Comparison of ENCODE assay signal across 9 cellular contexts in the genomic region with DNA sequence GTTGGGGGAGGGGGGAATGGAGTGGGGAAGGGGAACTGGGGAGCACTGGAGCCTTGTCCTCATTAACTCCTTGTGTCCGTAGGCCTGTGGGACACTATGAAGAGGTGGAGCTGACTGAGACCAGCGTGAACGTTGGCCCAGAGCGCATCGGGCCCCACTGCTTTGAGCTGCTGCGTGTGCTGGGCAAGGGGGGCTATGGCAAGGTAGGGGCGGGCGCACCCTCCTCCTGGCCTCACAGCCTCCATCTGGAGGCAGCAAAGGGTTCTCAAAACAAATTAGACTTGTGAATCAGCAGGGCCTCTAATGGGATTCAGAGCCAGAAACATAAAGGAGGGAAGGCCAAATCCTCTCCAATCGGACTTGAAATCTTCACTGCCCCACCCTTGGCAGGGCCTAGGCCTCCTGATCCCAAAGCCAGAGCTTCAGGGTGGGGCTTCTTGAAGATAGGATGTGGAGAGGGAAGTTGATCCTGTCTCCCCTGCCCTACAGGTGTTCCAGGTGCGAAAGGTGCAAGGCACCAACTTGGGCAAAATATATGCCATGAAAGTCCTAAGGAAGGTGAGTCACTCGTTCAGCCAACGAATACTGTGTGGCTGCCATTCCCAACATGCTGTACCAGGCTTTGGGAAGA. TPM values are rescaled to one million over a fixed set of nuclear protein-coding genes. Genes with fewer than 3 reads are reported as not detected.
DNase-seq lines count a peak whose midpoint lies in the region; ATAC-seq and TF ChIP-seq lines count a peak whose summit lies in the region.
"Had no signal": no experiment of that assay in that cellular context is flagged by ENCODE, and none has a peak within 500 bp of the region (broad histone marks: within the 10 kb centered on the region; RNA-seq: fewer than 3 reads in every experiment).

No MANE protein-coding gene starts in this region.

- H3K27me3 Mint-ChIP-seq in activated naive CD4-positive, alpha-beta T cell treated with anti-CD3 and anti-CD28 coated beads, Interleukin-2, amount 10 ng/mL, durations not matched to agents 7 days and 5 days, result peaks cover 6% of the 10 kb centered on the region
- H3K27me3 Mint-ChIP-seq in brain (peaks cover 15% of the 10 kb centered on the region), memory B cell (no peaks in the 10 kb centered on the region), type B pancreatic cell (no peaks in the 10 kb centered on the region)

- H3K4me3 Mint-ChIP-seq in activated naive CD4-positive, alpha-beta T cell treated with anti-CD3 and anti-CD28 coated beads, Interleukin-2, amount 10 ng/mL, durations not matched to agents 7 days and 5 days, result peak overlapping the region; percentile 98
- H3K4me3 Mint-ChIP-seq in brain (peak overlapping the region; percentile 92 to 100 (median 98)), memory B cell (peak overlapping the region; percentile 97), type B pancreatic cell (peak overlapping the region; percentile 93)

- no peak for ATAC-seq in memory B cell (ENCODE audit: low read depth)

- peak overlapping the region; percentile 95 for H3K27ac Mint-ChIP-seq in activated naive CD4-positive, alpha-beta T cell treated with anti-CD3 and anti-CD28 coated beads, Interleukin-2, amount 10 ng/mL, durations not matched to agents 7 days and 5 days
- H3K27ac Mint-ChIP-seq in brain, result peak overlapping the region; percentile 95 to 99 (median 98)
- H3K27ac Mint-ChIP-seq in memory B cell, result peak overlapping the region; percentile 95
- peak overlapping the region; percentile 84 for H3K27ac Mint-ChIP-seq in type B pancreatic cell

- no peak for TF ChIP-seq CTCF in brain (conservative IDR thresholded peaks at IDR 0.05)
- no peak for TF ChIP-seq CTCF in type B pancreatic cell (conservative IDR thresholded peaks at IDR 0.05)

- CTCF ChIA-PET in activated naive CD4-positive, alpha-beta T cell treated with anti-CD3 and anti-CD28 coated beads, Interleukin-2, amount 10 ng/mL, durations not matched to agents 7 days and 5 days (lab: Charles Lee), result interaction anchor here (0.9 to 1.3 kb wide), 2 partner anchors 8 to 9 kb away, joined by 4 to 5 read pairs; a partner anchor contains a TSS

- peaks cover 14% of the 10 kb centered on the region for H3K36me3 Mint-ChIP-seq in activated naive CD4-positive, alpha-beta T cell treated with anti-CD3 and anti-CD28 coated beads, Interleukin-2, amount 10 ng/mL, durations not matched to agents 7 days and 5 days
- H3K36me3 Mint-ChIP-seq in brain (peaks cover 15% of the 10 kb centered on the region), memory B cell (peaks cover 7% of the 10 kb centered on the region), type B pancreatic cell (no peaks in the 10 kb centered on the region)

- no peak for DNase-seq in activated naive CD4-positive, alpha-beta T cell treated with anti-CD3 and anti-CD28 coated beads, Interleukin-2, amount 10 ng/mL, durations not matched to agents 7 days and 5 days
- no peak for DNase-seq in activated naive CD4-positive, alpha-beta T cell (lab: John Stamatoyannopoulos, UW)
- DNase-seq in memory B cell (ENCODE audit: low spot score in 2 of 2), result no peak
- DNase-seq in type B pancreatic cell (ENCODE audit: extremely low spot score, unreplicated experiment), result no peak
- DNase-seq in SKM-1 treated with dmso at 0.1 percent for 144 hours (lab: John Stamatoyannopoulos, UW; ENCODE audit: unreplicated experiment), result no peak
- DNase-seq in NCI-H2107 treated with DMSO at 0.1 percent for 48 hours (lab: John Stamatoyannopoulos, UW; ENCODE audit: unreplicated experiment), result no peak
- DNase-seq in stimulated activated naive CD4-positive, alpha-beta T cell (lab: John Stamatoyannopoulos, UW), result no peak
- DNase-seq: NCI-H510A had no signal

- peaks cover 70% of the 10 kb centered on the region for H3K4me1 Mint-ChIP-seq in activated naive CD4-positive, alpha-beta T cell treated with anti-CD3 and anti-CD28 coated beads, Interleukin-2, amount 10 ng/mL, durations not matched to agents 7 days and 5 days
- H3K4me1 Mint-ChIP-seq in brain (peaks cover 21% of the 10 kb centered on the region), memory B cell (peaks cover 28% of the 10 kb centered on the region), type B pancreatic cell (ENCODE audit: unreplicated experiment) (peaks cover 8% of the 10 kb centered on the region)

- no peaks in the 10 kb centered on the region for H3K9me3 Mint-ChIP-seq in activated naive CD4-positive, alpha-beta T cell treated with anti-CD3 and anti-CD28 coated beads, Interleukin-2, amount 10 ng/mL, durations not matched to agents 7 days and 5 days
- H3K9me3 Mint-ChIP-seq in brain (no peaks in the 10 kb centered on the region), memory B cell (no peaks in the 10 kb centered on the region), type B pancreatic cell (no peaks in the 10 kb centered on the region)

RNA-seq across cellular contexts. Expression of a gene that starts 0.9 kb away (rescaled TPM):
- polyA plus RNA-seq in brain (ENCODE audit: insufficient read depth, low read depth, low replicate concordance), result 30.9 TPM
- total RNA-seq in type B pancreatic cell (ENCODE audit: low replicate concordance), result 55.5 and 57.0 TPM in 2 replicates

RNA-seq across cellular contexts. Expression of a gene that starts 8.3 kb away (rescaled TPM):
- 2.7 TPM for polyA plus RNA-seq in brain (ENCODE audit: insufficient read depth, low read depth, low replicate concordance)
- total RNA-seq in type B pancreatic cell (ENCODE audit: low replicate concordance), result 1.1 and 2.0 TPM in 2 replicates

RNA-seq across cellular contexts. Expression of a gene that starts 13.7 kb away (rescaled TPM):
- polyA plus RNA-seq in brain (ENCODE audit: insufficient read depth, low read depth, low replicate concordance), result 68.5 TPM
- total RNA-seq in type B pancreatic cell (ENCODE audit: low replicate concordance), result 0.31 and 1.5 TPM in 2 replicates

RNA-seq across cellular contexts. Expression of a gene that starts 14.1 kb away (rescaled TPM):
- 124 TPM for polyA plus RNA-seq in brain (ENCODE audit: insufficient read depth, low read depth, low replicate concordance)
- total RNA-seq in type B pancreatic cell (ENCODE audit: low replicate concordance), result 77.4 and 90.2 TPM in 2 replicates

RNA-seq across cellular contexts. Expression of a gene that starts 23.4 kb away (rescaled TPM):
- not detected for polyA plus RNA-seq in brain (ENCODE audit: insufficient read depth, low read depth, low replicate concordance)
- total RNA-seq in type B pancreatic cell (ENCODE audit: low replicate concordance), result not detected in 2 replicates
